ENCODE assay signal across 15 cellular contexts in the genomic region with DNA sequence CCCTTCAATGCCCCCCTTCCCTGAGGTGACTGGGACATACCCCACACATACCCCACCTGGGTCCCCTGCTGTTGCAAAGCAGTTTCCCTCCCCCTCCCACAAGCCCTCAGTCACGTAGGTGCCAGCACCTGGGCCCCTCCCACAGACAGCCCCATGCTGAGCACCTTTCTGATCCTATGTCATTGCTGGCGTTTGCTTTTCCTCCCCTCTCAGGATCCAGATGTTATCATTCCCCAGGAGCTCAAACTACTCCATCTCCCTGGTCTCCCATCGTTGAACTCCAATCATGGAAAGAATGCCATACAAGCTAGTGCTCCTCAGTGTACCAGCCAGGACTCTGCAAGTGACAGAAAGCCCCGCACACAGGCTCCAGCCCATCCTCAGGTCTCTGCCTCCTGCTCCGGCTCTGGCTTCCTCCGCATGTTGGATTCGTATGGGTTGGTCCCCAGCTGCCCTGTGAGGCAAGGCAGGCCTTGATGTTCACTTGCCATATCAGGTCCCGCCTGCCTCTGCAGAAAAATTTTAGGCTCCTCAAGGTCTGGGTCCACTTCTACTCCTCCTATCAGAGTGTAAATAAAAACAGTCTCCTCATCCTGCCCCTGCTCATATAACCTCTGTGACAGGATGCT. TPM values are rescaled to one million over a fixed set of nuclear protein-coding genes. Genes with fewer than 3 reads are reported as not detected.
DNase-seq lines count a peak whose midpoint lies in the region; ATAC-seq and TF ChIP-seq lines count a peak whose summit lies in the region.
"Had no signal": no experiment of that assay in that cellular context is flagged by ENCODE, and none has a peak within 500 bp of the region (broad histone marks: within the 10 kb centered on the region; RNA-seq: fewer than 3 reads in every experiment).

No MANE protein-coding gene starts in this region.

- H3K9me3 ChIP-seq in AG04450 (ENCODE audit: control insufficient read depth, insufficient read depth, low read length) (peaks cover 7% of the 10 kb centered on the region), Karpas-422 (ENCODE audit: low read length) (no peaks in the 10 kb centered on the region), hepatocyte (ENCODE audit: low read depth) (no peaks in the 10 kb centered on the region), psoas muscle (no peaks in the 10 kb centered on the region), ovary (no peaks in the 10 kb centered on the region)

- H3K4me1 ChIP-seq in Karpas-422 (ENCODE audit: low read length) (no peaks in the 10 kb centered on the region), hepatocyte (ENCODE audit: insufficient read depth) (no peaks in the 10 kb centered on the region), psoas muscle (no peaks in the 10 kb centered on the region), ovary (ENCODE audit: insufficient read depth) (no peaks in the 10 kb centered on the region)

- TF ChIP-seq EP300 in ovary (IDR thresholded peaks at IDR 0.05): no peak

- H3K4me2 ChIP-seq in Karpas-422 (ENCODE audit: low read depth, low read length, poor library complexity, severe bottlenecking) (no peak overlapping the region), hepatocyte (no peak overlapping the region)

- POLR2A ChIA-PET in AG04450 (lab: Yijun Ruan, JAX): interaction anchor here (0.5 to 1.9 kb wide), 4 partner anchors 10 to 164 kb away, joined by 3 to 9 read pairs (median 7); a partner anchor contains a TSS

- H3K79me2 ChIP-seq in Karpas-422 (ENCODE audit: low read length) (no peaks in the 10 kb centered on the region), hepatocyte (no peaks in the 10 kb centered on the region)

- TF ChIP-seq POLR2A in ovary (IDR thresholded peaks at IDR 0.05): no peak

- no peaks in the 10 kb centered on the region for H3K9me2 ChIP-seq in Karpas-422 (replicated peaks; ENCODE audit: insufficient read depth, low read length)
- H3K9me2 ChIP-seq in hepatocyte (replicated peaks; ENCODE audit: insufficient read depth): no peaks in the 10 kb centered on the region

- H2AFZ ChIP-seq in Karpas-422 (ENCODE audit: low read length) (no peak overlapping the region), hepatocyte (no peak overlapping the region)

- H3K4me3 ChIP-seq in AG04450 (ENCODE audit: low read depth, low read length) (no peak overlapping the region), Karpas-422 (ENCODE audit: low read length) (no peak overlapping the region), hepatocyte (no peak overlapping the region), psoas muscle (no peak overlapping the region), ovary (no peak overlapping the region)
- H3K4me3 ChIP-seq: SK-N-MC, skin epidermis had no signal

- ATAC-seq in psoas muscle: peak in 2 of 4 donors; percentile 8 to 19
- ATAC-seq: stimulated activated memory B cell treated with anti-CD40 and anti-IgM and Interleukin-4, amounts not matched to agents 10 μg/mL and 1 μg/mL and 100 μg/mL, for 72 hours had no signal

- H4K20me1 ChIP-seq in Karpas-422 (ENCODE audit: insufficient read depth, low read depth, low read length): no peaks in the 10 kb centered on the region
- no peaks in the 10 kb centered on the region for H4K20me1 ChIP-seq in hepatocyte (ENCODE audit: insufficient read depth, poor library complexity, severe bottlenecking)

- WGBS in hepatocyte (ENCODE audit: low lambda C conversion rate, missing lambda C conversion rate): 64% methylated on average over 8 of the region's 8 CpGs
- 48 to 63% (median 55%) methylated on average over 8 of the region's 8 CpGs for WGBS in psoas muscle, 3 donors
- 44 to 52% (median 50%) methylated on average over 8 of the region's 8 CpGs for WGBS in ovary, 3 donors

- H3K36me3 ChIP-seq in Karpas-422 (ENCODE audit: insufficient read depth, low read length) (no peaks in the 10 kb centered on the region), hepatocyte (replicated peaks; ENCODE audit: insufficient read depth, low read depth) (no peaks in the 10 kb centered on the region), psoas muscle (ENCODE audit: insufficient read depth in 1 of 2, low read depth in 1 of 2) (no peaks in the 10 kb centered on the region), ovary (no peaks in the 10 kb centered on the region)

- intact Hi-C loops in psoas muscle (cut with DNase I): no loop called here
- intact Hi-C loops in ovary (cut with DNase I): no loop called here

- no peak overlapping the region for H3K9ac ChIP-seq in Karpas-422 (ENCODE audit: low read length)

- no peak for DNase-seq in AG04450 (ENCODE audit: low read depth, low spot score)
- DNase-seq in Karpas-422: peak; percentile 16
- DNase-seq in hepatocyte (ENCODE audit: low spot score): no peak
- no peak for DNase-seq in psoas muscle
- no peak for DNase-seq in SW480 (ENCODE audit: low spot score)
- DNase-seq in ovary: no peak
- no peak for DNase-seq in NCI-H1436 (lab: John Stamatoyannopoulos, UW)
- DNase-seq in activated naive CD4-positive, alpha-beta T cell (lab: John Stamatoyannopoulos, UW): no peak
- DNase-seq: activated CD4-positive, alpha-beta memory T cell treated with anti-CD3 and anti-CD28 coated beads, Interleukin-2, amount 10 ng/mL, durations not matched to agents 7 days and 5 days; DMS 273 treated with DMSO at 0.1 percent for 48 hours; NCI-H1436 treated with DMSO at 0.1 percent for 48 hours; NCI-H446 had no signal

- no peaks in the 10 kb centered on the region for H3K27me3 ChIP-seq in AG04450 (ENCODE audit: control insufficient read depth, insufficient read depth, low read length)
- H3K27me3 ChIP-seq in Karpas-422 (ENCODE audit: low read length): no peaks in the 10 kb centered on the region
- H3K27me3 ChIP-seq in hepatocyte: no peaks in the 10 kb centered on the region
- H3K27me3 ChIP-seq in psoas muscle (ENCODE audit: insufficient read depth in 3 of 3, low read length in 2 of 3): peaks cover 0 to 9% (median 1%) of the 10 kb centered on the region in 3 donors
- H3K27me3 ChIP-seq in ovary: no peaks in the 10 kb centered on the region

- TF ChIP-seq CTCF in AG04450 (IDR thresholded peaks at IDR 0.05; ENCODE audit: low read depth, low read length): no peak
- TF ChIP-seq CTCF in hepatocyte (IDR thresholded peaks at IDR 0.05; ENCODE audit: poor library complexity): no peak
- TF ChIP-seq CTCF in psoas muscle (IDR thresholded peaks at IDR 0.05): no peak
- no peak for TF ChIP-seq CTCF in ovary (IDR thresholded peaks at IDR 0.05)

- H3K27ac ChIP-seq in AG04450 (ENCODE audit: low read depth, low read length) (peak overlapping the region; percentile 80), Karpas-422 (ENCODE audit: low read length) (no peak overlapping the region), hepatocyte (peak overlapping the region; percentile 67), psoas muscle (peak overlapping the region; percentile 30), ovary (no peak overlapping the region)
- H3K27ac ChIP-seq: SK-N-MC had no signal

- CTCF ChIA-PET in AG04450 (lab: Charles Lee): interaction anchor here (1.2 kb wide), 1 partner anchor 10 kb away, joined by 4 read pairs; no protein-coding TSS in a partner anchor

RNA-seq across cellular contexts. Expression of a gene that starts 31.4 kb away (rescaled TPM):
- polyA plus RNA-seq in AG04450 (2011; rRNA removed) (10.9 and 11.6 TPM in 2 replicates), hepatocyte (17.1 and 21.1 TPM in 2 replicates), psoas muscle (10 to 100 TPM; 16.6 to 19.0 (median 18.3) TPM), ovary (10 to 100 TPM; 11.5 to 13.8 TPM)
- 11.0 TPM in 2 replicates for polyA minus RNA-seq in AG04450 (2011; rRNA and poly(A)+ RNA removed)
- total RNA-seq in Karpas-422 (2014; rRNA removed; shearing (Covaris generic); ENCODE audit: low replicate concordance): 8.8 and 17.6 TPM in 2 replicates
- total RNA-seq in hepatocyte (17.3 and 19.7 TPM in 2 replicates), psoas muscle (10 to 100 TPM; 12.4 to 29.6 (median 20.3) TPM), ovary (10 to 100 TPM; 12.5 to 15.7 (median 14.1) TPM)

RNA-seq across cellular contexts. Expression of a gene that starts 50.8 kb away (rescaled TPM):
- 0.55 and 0.91 TPM in 2 replicates for polyA plus RNA-seq in AG04450 (2011; rRNA removed)
- 0.65 and 0.69 TPM in 2 replicates for polyA minus RNA-seq in AG04450 (2011; rRNA and poly(A)+ RNA removed)
- total RNA-seq in Karpas-422 (2014; rRNA removed; shearing (Covaris generic); ENCODE audit: low replicate concordance): not detected in 2 replicates
- total RNA-seq in hepatocyte: 23.5 and 24.0 TPM in 2 replicates
- 44.8 and 46.9 TPM in 2 replicates for polyA plus RNA-seq in hepatocyte
- 100 to 1,000 TPM in 1 of 4 donors, 10 to 100 TPM in 1, 1 to 10 TPM in 2; 4.4 to 436 (median 33.8) TPM for total RNA-seq in psoas muscle
- polyA plus RNA-seq in psoas muscle: 100 to 1,000 TPM in 1 of 3 donors, 10 to 100 TPM in 2; 10.7 to 121 (median 26.5) TPM
- total RNA-seq in ovary: 10 to 100 TPM in 6 of 7 donors, 1 to 10 TPM in 1; 2.6 to 55.9 (median 27.3) TPM
- 10 to 100 TPM in 1 of 2 donors, 1 to 10 TPM in 1; 1.9 to 27.7 TPM for polyA plus RNA-seq in ovary

Comparison
In these comparisons a context has a peak if more than half of its experiments do, and no peak if none do; other contexts are left out.
1. H3K27ac ChIP-seq: peak in AG04450 (single experiment), hepatocyte (single experiment) and psoas muscle (single experiment); none in Karpas-422 (single experiment) and ovary (0 of 2).